In genomic region chr18:62717850-62718229, GRCh38 we compare ENCODE assay signal across 8 cellular contexts. TPM values are rescaled to one million over a fixed set of nuclear protein-coding genes. Genes with fewer than 3 reads are reported as not detected.
DNase-seq lines count a peak whose midpoint lies in the region; ATAC-seq and TF ChIP-seq lines count a peak whose summit lies in the region.

No MANE protein-coding gene starts in this region.

- peak overlapping the region; percentile 48 for H2AFZ ChIP-seq in GM23248

- H3K4me2 ChIP-seq in GM23248 (ENCODE audit: unreplicated experiment), result peak overlapping the region; percentile 89

- H3F3A ChIP-seq in GM23248 (ENCODE audit: insufficient read depth), result peaks cover 12% of the 10 kb centered on the region; the same call in 1 of the 2 replicates

- no peaks in the 10 kb centered on the region for H3K27me3 Mint-ChIP-seq in T-helper 17 cell

- H3K36me3 Mint-ChIP-seq in T-helper 17 cell (ENCODE audit: low read depth), result no peaks in the 10 kb centered on the region

- H4K20me1 ChIP-seq in GM23248 (ENCODE audit: insufficient read depth), result no peaks in the 10 kb centered on the region

- H3K4me3 ChIP-seq in GM23248 (peak overlapping the region; percentile 73), fibroblast of the aortic adventitia (ENCODE audit: low read depth, low read length) (peak overlapping the region; percentile 75), sigmoid colon (peak overlapping the region; percentile 58 to 88 (median 76))

- ATAC-seq in T-helper 17 cell (no peak), GM19395 (IDR thresholded peaks at IDR 0.05; ENCODE audit: unreplicated experiment) (no peak), HG02759 (IDR thresholded peaks at IDR 0.05; ENCODE audit: unreplicated experiment) (no peak)

- H3K27ac ChIP-seq in GM23248 (no peak overlapping the region), sigmoid colon (peak overlapping the region; percentile 50 to 98 (median 95))

- H3K9ac ChIP-seq in GM23248, result peak overlapping the region; percentile 38

- H3K36me3 ChIP-seq in GM23248 (ENCODE audit: low read depth) (no peaks in the 10 kb centered on the region), sigmoid colon (no peaks in the 10 kb centered on the region)

- TF ChIP-seq EP300 in sigmoid colon (IDR thresholded peaks at IDR 0.05), result no peak

- H3K27ac Mint-ChIP-seq in T-helper 17 cell, result peak overlapping the region; percentile 51

- H3K27me3 ChIP-seq in GM23248 (replicated peaks; ENCODE audit: insufficient read depth), result no peaks in the 10 kb centered on the region
- H3K27me3 ChIP-seq in sigmoid colon, result no peaks in the 10 kb centered on the region

- H3K9me2 ChIP-seq in GM23248 (ENCODE audit: insufficient read depth), result no peaks in the 10 kb centered on the region

- peaks cover 46% of the 10 kb centered on the region for H3K79me2 ChIP-seq in GM23248 (ENCODE audit: insufficient read depth)

- peak overlapping the region; percentile 89 for H3K4me3 Mint-ChIP-seq in T-helper 17 cell

- in situ Hi-C loops in GM23248 (cut with MboI), result loop anchor here (10.0 kb wide), 2 partner anchors 237 to 267 kb away; no protein-coding TSS in a partner anchor

- peaks cover 18% of the 10 kb centered on the region for H3K4me1 ChIP-seq in GM23248 (ENCODE audit: insufficient read depth)
- H3K4me1 ChIP-seq in sigmoid colon, result peaks cover 0 to 45% (median 34%) of the 10 kb centered on the region in 4 donors

- intact Hi-C loops in sigmoid colon (cut with DNase I), result loop anchor here (10.0 kb wide), 3 partner anchors 227 to 1247 kb away; partner anchors contain the start of gene VPS4B

- H3K9me3 ChIP-seq in GM23248 (ENCODE audit: low read depth), result no peaks in the 10 kb centered on the region
- no peaks in the 10 kb centered on the region for H3K9me3 ChIP-seq in T-helper 17 cell (ENCODE audit: control insufficient read depth, low read length, poor library complexity, severe bottlenecking)
- no peaks in the 10 kb centered on the region for H3K9me3 ChIP-seq in sigmoid colon

- H3K4me1 Mint-ChIP-seq in T-helper 17 cell, result peaks cover 20% of the 10 kb centered on the region

- no peak for TF ChIP-seq CTCF in fibroblast of the aortic adventitia (IDR thresholded peaks at IDR 0.05; ENCODE audit: insufficient read depth, low read length)
- no peak for TF ChIP-seq CTCF in sigmoid colon (IDR thresholded peaks at IDR 0.05)

- DNase-seq in GM23248 (peak; percentile 45), T-helper 17 cell (no peak), fibroblast of the aortic adventitia (ENCODE audit: low read depth) (peak; percentile 53), sigmoid colon (no peak), UCSD-AML1 (lab: John Stamatoyannopoulos, UW; ENCODE audit: unreplicated experiment) (no peak), HuH-7 (ENCODE audit: low spot score) (no peak)

- no peak for TF ChIP-seq POLR2A in sigmoid colon (IDR thresholded peaks at IDR 0.05)

- WGBS in GM23248 (ENCODE audit: low coverage in 1 of 2, low lambda C conversion rate in 2 of 2, missing lambda C conversion rate in 2 of 2), 2 experiments, result 27 to 31% methylated on average over 6 of the region's 6 CpGs
- WGBS in sigmoid colon, 2 donors, result 8 to 21% methylated on average over 6 of the region's 6 CpGs

RNA-seq across cellular contexts. Expression of gene PHLPP1, which starts 2.5 kb away (rescaled TPM):
- total RNA-seq in GM23248 (2014; rRNA removed; shearing (Covaris generic)), result 6.8 and 9.4 TPM in 2 replicates
- polyA plus RNA-seq in GM23248 (2016; fragmentation: Nextera tagmentation; extraction: Ambion mirVana) (0.99 and 1.1 TPM in 2 replicates), sigmoid colon (1 to 10 TPM; 4.2 to 4.7 (median 4.2) TPM)
- total RNA-seq in T-helper 17 cell (10 to 100 TPM in 1 of 2 donors, 1 to 10 TPM in 1; 9.0 to 10.8 TPM), fibroblast of the aortic adventitia (ENCODE audit: low replicate concordance) (7.2 and 14.1 TPM in 2 replicates), sigmoid colon (10 to 100 TPM in 1 of 4 donors, 1 to 10 TPM in 3; 7.1 to 18.6 (median 8.6) TPM)

Comparison
In these comparisons a context has a peak if more than half of its experiments do, and no peak if none do; other contexts are left out.
1. DNase-seq: peak in GM23248 (single experiment) and fibroblast of the aortic adventitia (single experiment); none in T-helper 17 cell (0 of 3), sigmoid colon (single experiment), UCSD-AML1 (single experiment) and HuH-7 (single experiment).
2. Peak in every context shown above with its lines, with median percentiles within 50 percentile points of each other: H3K4me3 ChIP-seq.